ENCODE assay signal across 24 cellular contexts in genomic region chr3:76096036-76096435, GRCh38.
"Had no signal": no experiment of that assay in that cellular context is flagged by ENCODE, and none has a peak within 500 bp of the region (broad histone marks: within the 10 kb centered on the region; RNA-seq: fewer than 3 reads in every experiment).

No MANE protein-coding gene starts in this region.

- H3K36me3 Mint-ChIP-seq: activated naive CD8-positive, alpha-beta T cell had no signal

- H3K4me1 ChIP-seq: body of pancreas, esophagus muscularis mucosa, foreskin keratinocyte, sigmoid colon, testis, uterus had no signal

- H3K4me3 Mint-ChIP-seq: activated naive CD8-positive, alpha-beta T cell; effector memory CD8-positive, alpha-beta T cell; natural killer cell treated with Interleukin-12 subunit alpha and Interleukin-12 subunit beta and Interleukin-15 and Interleukin-18, amount 100 ng/mL, for 72 hours; WTC11 had no signal

- DNase-seq: activated T-cell treated with anti-CD3 and anti-CD28 coated beads, Interleukin-2, amount 50 U/mL, for 1 hour; amniotic stem cell; body of pancreas; central memory CD4-positive, alpha-beta T cell; dorsolateral prefrontal cortex; effector memory CD8-positive, alpha-beta T cell; foreskin keratinocyte; glutamatergic neuron; hippocampal formation; left cardiac atrium; retina; sigmoid colon; stimulated activated CD4-positive, alpha-beta T cell treated with anti-CD3 and anti-CD28 coated beads, Interleukin-4, amount 100 ng/mL, for 1 hour; stimulated activated naive CD4-positive, alpha-beta T cell; T1000; testis; uterus had no signal

- H3K27ac ChIP-seq: body of pancreas, dorsolateral prefrontal cortex, esophagus muscularis mucosa, foreskin keratinocyte, sigmoid colon, testis, uterus had no signal

- H3K27me3 Mint-ChIP-seq: activated naive CD8-positive, alpha-beta T cell; effector memory CD8-positive, alpha-beta T cell; natural killer cell treated with Interleukin-12 subunit alpha and Interleukin-12 subunit beta and Interleukin-15 and Interleukin-18, amount 100 ng/mL, for 72 hours; progenitor cell of endocrine pancreas had no signal

- H3K4me3 ChIP-seq: body of pancreas, dorsolateral prefrontal cortex, esophagus muscularis mucosa, sigmoid colon, testis, uterus had no signal

- H3K27me3 ChIP-seq: body of pancreas, dorsolateral prefrontal cortex, esophagus muscularis mucosa, foreskin keratinocyte, sigmoid colon, testis, uterus had no signal

- H3K36me3 ChIP-seq: esophagus muscularis mucosa, sigmoid colon, uterus had no signal

- FAIRE-seq: endothelial cell of umbilical vein, islet of Langerhans had no signal

- H3K9me3 ChIP-seq: body of pancreas, esophagus muscularis mucosa, sigmoid colon, testis, uterus had no signal

- ATAC-seq: body of pancreas; effector memory CD8-positive, alpha-beta T cell; foreskin keratinocyte; left cardiac atrium; natural killer cell treated with Interleukin-12 subunit alpha and Interleukin-12 subunit beta and Interleukin-15 and Interleukin-18, amount 100 ng/mL, for 72 hours had no signal

- H3K27ac Mint-ChIP-seq: activated naive CD8-positive, alpha-beta T cell; effector memory CD8-positive, alpha-beta T cell; natural killer cell treated with Interleukin-12 subunit alpha and Interleukin-12 subunit beta and Interleukin-15 and Interleukin-18, amount 100 ng/mL, for 72 hours; progenitor cell of endocrine pancreas; WTC11 had no signal
